10 cellular contexts compared by ENCODE assay signal in the genomic region with DNA sequence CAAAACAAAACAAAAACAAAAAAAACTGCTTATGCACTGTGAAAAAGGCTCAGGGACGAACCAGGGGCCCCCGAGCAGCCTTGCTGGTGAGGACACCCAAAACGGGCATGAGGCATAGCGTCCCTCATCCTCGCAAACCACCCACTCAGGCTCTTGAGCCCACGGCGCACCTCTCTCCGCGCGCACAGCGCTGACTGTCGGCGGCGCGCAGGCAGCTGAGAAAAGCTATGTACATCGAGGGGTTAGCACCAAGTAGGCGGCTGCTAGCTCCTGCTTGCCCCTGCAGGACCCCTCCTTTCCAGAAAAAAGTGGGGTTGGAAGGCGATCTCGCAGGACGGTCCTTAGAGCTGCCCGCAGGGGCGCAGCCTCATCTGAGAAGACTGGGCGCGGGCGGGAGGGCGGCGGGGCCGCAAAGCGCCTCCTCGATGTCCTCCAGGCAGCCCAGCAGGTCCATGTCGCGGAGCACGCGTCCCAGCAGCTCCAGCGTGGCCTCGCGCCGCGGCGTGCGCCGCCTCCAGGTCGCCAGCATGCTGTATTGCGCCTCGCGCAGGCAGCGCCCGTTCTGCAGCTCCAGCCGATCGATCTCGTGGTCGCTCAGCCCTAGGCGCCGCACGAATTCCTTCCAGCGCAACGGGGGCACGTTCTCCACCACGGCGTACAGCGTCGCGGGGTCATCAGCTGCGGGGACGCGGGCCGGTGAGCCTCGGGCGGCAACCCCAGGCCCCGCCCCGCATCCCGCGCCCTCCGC. TPM values are rescaled to one million over a fixed set of nuclear protein-coding genes. Genes with fewer than 3 reads are reported as not detected.
DNase-seq lines count a peak whose midpoint lies in the region; ATAC-seq, FAIRE-seq and TF ChIP-seq lines count a peak whose summit lies in the region.
"Had no signal": no experiment of that assay in that cellular context is flagged by ENCODE, and none has a peak within 500 bp of the region (broad histone marks: within the 10 kb centered on the region; RNA-seq: fewer than 3 reads in every experiment).

No MANE protein-coding gene starts in this region.

- no peak overlapping the region for H3K4me3 ChIP-seq in A549
- H3K4me3 ChIP-seq in HUES6 (ENCODE audit: low read depth, low read length): 0 out of 2 replicates have a peak overlapping the region, but pooled peaks have one; percentile 12
- H3K4me3 ChIP-seq in effector memory CD4-positive, alpha-beta T cell (ENCODE audit: insufficient read depth, low read depth, low read length, poor library complexity, severe bottlenecking): no peak overlapping the region

- TF ChIP-seq CTCF in A549 (IDR thresholded peaks at IDR 0.05): no peak

- no peaks in the 10 kb centered on the region for H3K9me3 ChIP-seq in A549
- no peaks in the 10 kb centered on the region for H3K9me3 ChIP-seq in HUES6 (ENCODE audit: control insufficient read depth, insufficient read depth, low read depth, low read length)
- no peaks in the 10 kb centered on the region for H3K9me3 ChIP-seq in effector memory CD4-positive, alpha-beta T cell (ENCODE audit: control insufficient read depth, low read length)

- no peak for FAIRE-seq in A549 (lab: Jason Lieb, UNC)

- WGBS in A549 (ENCODE audit: missing lambda C conversion rate): 92% methylated on average over 69 of the region's 74 CpGs

- ATAC-seq in A549: no peak
- ATAC-seq in HG03097 (IDR thresholded peaks at IDR 0.05; ENCODE audit: low FRiP score, unreplicated experiment): no peak

- TF ChIP-seq EP300 in A549 (IDR thresholded peaks at IDR 0.05): no peak

- peak overlapping the region; percentile 8 to 95; a peak in 3 of 6 replicates for H3K27ac ChIP-seq in A549
- H3K27ac ChIP-seq in HUES6 (ENCODE audit: low read depth, low read length): no peak overlapping the region
- no peak overlapping the region for H3K27ac ChIP-seq in effector memory CD4-positive, alpha-beta T cell (ENCODE audit: insufficient read depth, low read length, poor library complexity, severe bottlenecking)

- POLR2A ChIA-PET in A549 (lab: Yijun Ruan, JAX): no interaction called here

- no peak overlapping the region for H3K4me2 ChIP-seq in A549

- no peak for TF ChIP-seq POLR2A in A549 (IDR thresholded peaks at IDR 0.05; ENCODE audit: low read length)

- H3K27me3 ChIP-seq in HUES6 (ENCODE audit: control insufficient read depth, insufficient read depth, low read length): no peaks in the 10 kb centered on the region
- no peaks in the 10 kb centered on the region for H3K27me3 ChIP-seq in effector memory CD4-positive, alpha-beta T cell (replicated peaks; ENCODE audit: control insufficient read depth, insufficient read depth, low read length, poor library complexity, severe bottlenecking)

- CTCF ChIA-PET in A549 (lab: Yijun Ruan, JAX): interaction anchor here (0.7 to 29.7 kb wide), 7 partner anchors 12 to 137 kb away, joined by 3 to 705 read pairs (median 4); a partner anchor contains a TSS

- peaks cover 67% of the 10 kb centered on the region for H3K36me3 ChIP-seq in HUES6 (ENCODE audit: control insufficient read depth, insufficient read depth, low read length)
- H3K36me3 ChIP-seq in effector memory CD4-positive, alpha-beta T cell (ENCODE audit: control insufficient read depth, insufficient read depth, low read length): peaks cover 58% of the 10 kb centered on the region

- H3K4me1 ChIP-seq in A549 (peaks cover 100% of the 10 kb centered on the region), HUES6 (ENCODE audit: control insufficient read depth, insufficient read depth, low read length) (peaks cover 39% of the 10 kb centered on the region)
- H3K4me1 ChIP-seq in effector memory CD4-positive, alpha-beta T cell (ENCODE audit: control insufficient read depth, insufficient read depth, low read length, poor library complexity, severe bottlenecking): peaks cover 11% of the 10 kb centered on the region

- DNase-seq in A549 (ENCODE audit: low read depth in 1 of 2, low spot score in 1 of 2): no peak
- peak; percentile 78 for DNase-seq in left kidney (ENCODE audit: low read depth, low spot score)
- no peak for DNase-seq in effector memory CD4-positive, alpha-beta T cell
- DNase-seq in germinal center (ENCODE audit: low spot score): no peak
- DNase-seq: activated B cell treated with CpG ODN at 0.5 μM for 24 hours; effector CD8-positive, alpha-beta T cell; NCI-H1092 treated with DMSO at 0.1 percent for 48 hours had no signal

- H3K9ac ChIP-seq in HUES6 (ENCODE audit: low read length): no peak overlapping the region

- TF ChIP-seq RAD21 in A549 (conservative IDR thresholded peaks at IDR 0.05 in 1 of 2, IDR thresholded peaks at IDR 0.05 in 1 of 2): no peak

TF ChIP-seq in A549, 52 proteins besides CTCF, POLR2A, EP300 and RAD21:
- TF ChIP-seq ZSCAN20 (CRISPR knock-in tag; IDR thresholded peaks at IDR 0.05) (no peak), HDAC2 (IDR thresholded peaks at IDR 0.05) (no peak), BHLHE40 (IDR thresholded peaks at IDR 0.05; ENCODE audit: low read depth, low read length) (no peak), CHD2 (IDR thresholded peaks at IDR 0.05; ENCODE audit: low read length, partially characterized antibody) (no peak), HOXB13 (CRISPR knock-in tag; IDR thresholded peaks at IDR 0.05; ENCODE audit: low read depth) (no peak), SMC3 (IDR thresholded peaks at IDR 0.05) (no peak), JUN (IDR thresholded peaks at IDR 0.05) (peak in 1 of 2 experiments; percentile 34; a peak in 1 of 5 replicates)
- TF ChIP-seq, protein P1, sequence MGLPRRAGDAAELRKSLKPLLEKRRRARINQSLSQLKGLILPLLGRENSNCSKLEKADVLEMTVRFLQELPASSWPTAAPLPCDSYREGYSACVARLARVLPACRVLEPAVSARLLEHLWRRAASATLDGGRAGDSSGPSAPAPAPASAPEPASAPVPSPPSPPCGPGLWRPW (IDR thresholded peaks at IDR 0.05): no peak

RNA-seq across cellular contexts. Expression of a gene that starts 12.8 kb away (rescaled TPM):
- polyA plus RNA-seq in A549 (2011; rRNA removed) (460 and 621 TPM in 2 replicates), A549 (2017; fragmentation: RNase III; extraction: RNeasy Plus Mini Kit Qiagen cat#74134 plus additional on column Dnase treatment) (324 to 416 TPM (median 367 TPM) in 3 replicates)
- 275 and 344 TPM in 2 replicates for polyA plus RNA-seq in A549 (2012; cell fraction: cytosol; rRNA removed)
- 409 and 455 TPM in 2 replicates for polyA plus RNA-seq in A549 (2012; cell fraction: nucleus; rRNA removed)
- polyA minus RNA-seq in A549 (2011; rRNA and poly(A)+ RNA removed): 307 and 325 TPM in 2 replicates

RNA-seq across cellular contexts. Expression of a gene that starts 18.6 kb away (rescaled TPM):
- polyA plus RNA-seq in A549 (2011; rRNA removed) (0.25 and 0.31 TPM in 2 replicates), A549 (2017; fragmentation: RNase III; extraction: RNeasy Plus Mini Kit Qiagen cat#74134 plus additional on column Dnase treatment) (0.15 to 0.29 TPM (median 0.16 TPM) in 3 replicates)
- polyA plus RNA-seq in A549 (2012; cell fraction: cytosol; rRNA removed): 0.26 and 0.70 TPM in 2 replicates
- 0.26 and 0.33 TPM in 2 replicates for polyA plus RNA-seq in A549 (2012; cell fraction: nucleus; rRNA removed)
- polyA minus RNA-seq in A549 (2011; rRNA and poly(A)+ RNA removed): 0.41 and 0.88 TPM in 2 replicates
- polyA plus RNA-seq: IgD-negative memory B cell had no signal

RNA-seq across cellular contexts. Expression of a gene that starts 46.2 kb away (rescaled TPM):
- polyA plus RNA-seq in A549 (2011; rRNA removed) (7.0 and 7.6 TPM in 2 replicates), A549 (2017; fragmentation: RNase III; extraction: RNeasy Plus Mini Kit Qiagen cat#74134 plus additional on column Dnase treatment) (4.3 to 6.0 TPM (median 5.7 TPM) in 3 replicates)
- 4.2 and 6.8 TPM in 2 replicates for polyA plus RNA-seq in A549 (2012; cell fraction: cytosol; rRNA removed)
- 14.1 and 14.4 TPM in 2 replicates for polyA plus RNA-seq in A549 (2012; cell fraction: nucleus; rRNA removed)
- polyA minus RNA-seq in A549 (2011; rRNA and poly(A)+ RNA removed): 6.4 and 12.4 TPM in 2 replicates
- polyA plus RNA-seq: IgD-negative memory B cell had no signal

RNA-seq across cellular contexts. Expression of a gene that starts 54.8 kb away (rescaled TPM):
- 57.3 and 63.9 TPM in 2 replicates for polyA plus RNA-seq in A549 (2011; rRNA removed)
- 72.7 and 103 TPM in 2 replicates for polyA plus RNA-seq in A549 (2012; cell fraction: cytosol; rRNA removed)
- polyA plus RNA-seq in A549 (2012; cell fraction: nucleus; rRNA removed): 137 and 148 TPM in 2 replicates
- 90.4 to 110 TPM (median 109 TPM) in 3 replicates for polyA plus RNA-seq in A549 (2017; fragmentation: RNase III; extraction: RNeasy Plus Mini Kit Qiagen cat#74134 plus additional on column Dnase treatment)
- polyA minus RNA-seq in A549 (2011; rRNA and poly(A)+ RNA removed): 47.1 and 54.7 TPM in 2 replicates
- polyA plus RNA-seq: IgD-negative memory B cell had no signal

Comparison
In these comparisons a context has a peak if more than half of its experiments do, and no peak if none do; other contexts are left out.
1. H3K27ac ChIP-seq: peak in A549 (2 of 2); none in HUES6 (single experiment) and effector memory CD4-positive, alpha-beta T cell (single experiment).